ENCODE assay signal across 32 cellular contexts in genomic region chr22:40582063-40582462, GRCh38.
"Had no signal": no experiment of that assay in that cellular context is flagged by ENCODE, and none has a peak within 500 bp of the region (broad histone marks: within the 10 kb centered on the region; RNA-seq: fewer than 3 reads in every experiment).

No MANE protein-coding gene starts in this region.

- H3K4me3 Mint-ChIP-seq: immature natural killer cell; natural killer cell; nephron progenitor cell; neural progenitor cell; stimulated activated naive B cell treated with anti-CD40 and anti-IgM and Interleukin-4, amounts not matched to agents 10 μg/mL and 1 μg/mL and 100 μg/mL, for 72 hours had no signal

- FAIRE-seq: islet of Langerhans, kidney had no signal

- H3K27me3 Mint-ChIP-seq: stimulated activated naive B cell treated with anti-CD40 and anti-IgM and Interleukin-4, amounts not matched to agents 10 μg/mL and 1 μg/mL and 100 μg/mL, for 72 hours had no signal

- H3K4me1 ChIP-seq: left lung, lower lobe of right lung, neural progenitor cell, prostate gland, upper lobe of left lung had no signal

- H3K4me3 ChIP-seq: left lung, lower lobe of right lung, neural progenitor cell, ovary, prostate gland, skin epidermis, stomach, testis, thyroid gland, transverse colon, upper lobe of left lung, vagina had no signal

- H3K27ac ChIP-seq: left lung, lower lobe of right lung, neural progenitor cell, neutrophil, ovary, prostate gland, stomach, testis, transverse colon, upper lobe of left lung, vagina had no signal

- ATAC-seq: left colon; left lung; lower lobe of right lung; natural killer cell; right cardiac atrium; sciatic nerve; stimulated activated naive CD8-positive, alpha-beta T cell treated with anti-CD3 and anti-CD28 coated beads, Interleukin-15, Interleukin-2, amounts not matched to agents 100 U/mL and 50 U/mL, for 24 hours had no signal

- H3K36me3 Mint-ChIP-seq: natural killer cell had no signal

- H3K9me3 ChIP-seq: left lung, lower lobe of right lung, neutrophil, ovary, prostate gland, stomach, testis, thyroid gland, transverse colon, upper lobe of left lung, vagina had no signal

- H3K27ac Mint-ChIP-seq: immature natural killer cell, nephron progenitor cell, neural progenitor cell had no signal

- H3K9me3 Mint-ChIP-seq: immature natural killer cell, natural killer cell had no signal

- H3K36me3 ChIP-seq: ovary, prostate gland, thyroid gland had no signal

- DNase-seq: hypothalamus; immature natural killer cell; kidney; left colon; left lung; lower lobe of right lung; mammary epithelial cell; mesenchymal stem cell; natural killer cell; nephron progenitor cell; occipital lobe; ovary; retina; right cardiac atrium; stimulated activated CD4-positive, alpha-beta T cell treated with anti-CD3 and anti-CD28 coated beads, Interleukin-12 subunit alpha, Interleukin-12 subunit beta, amount 100 ng/mL, for 4 hours; stimulated activated CD4-positive, alpha-beta T cell treated with anti-CD3 and anti-CD28 coated beads, Interleukin-15, amount 100 ng/mL, for 24 hours; stimulated activated CD4-positive, alpha-beta T cell treated with anti-CD3 and anti-CD28 coated beads, Interleukin-2, amount 100 ng/mL, for 24 hours; stimulated activated CD4-positive, alpha-beta T cell treated with anti-CD3 and anti-CD28 coated beads, Interleukin-4, amount 100 ng/mL, for 1 hour; stimulated activated naive B cell treated with anti-CD40 and anti-IgM and Interleukin-4, amounts not matched to agents 10 μg/mL and 1 μg/mL and 100 μg/mL, for 72 hours; stimulated activated naive CD8-positive, alpha-beta T cell treated with anti-CD3 and anti-CD28 coated beads, Interleukin-15, Interleukin-2, amounts not matched to agents 100 U/mL and 50 U/mL, for 24 hours; stomach; testis; thyroid gland; transverse colon; upper lobe of left lung had no signal
